Comparison of ENCODE assay signal across 24 cellular contexts in the genomic region with DNA sequence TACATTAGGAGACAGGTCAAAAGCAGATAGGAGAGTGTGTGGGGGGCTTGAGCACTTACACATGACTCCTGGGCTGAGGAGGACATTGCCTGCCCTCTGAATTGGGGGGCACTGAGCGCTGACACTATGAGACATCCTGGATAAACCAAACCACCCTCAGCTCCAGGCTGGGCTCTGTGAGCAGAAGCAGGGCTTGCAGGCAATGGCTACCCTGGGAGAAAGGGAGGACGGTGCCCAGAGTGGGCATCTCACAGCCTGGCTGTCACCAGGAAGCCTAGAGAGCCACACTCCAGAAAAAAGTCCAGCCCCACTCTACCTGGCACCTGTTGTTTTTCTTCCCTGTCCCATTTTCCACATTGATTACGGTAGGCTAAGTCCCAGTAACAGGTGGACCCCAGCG. TPM values are rescaled to one million over a fixed set of nuclear protein-coding genes. Genes with fewer than 3 reads are reported as not detected.
DNase-seq lines count a peak whose midpoint lies in the region; ATAC-seq, FAIRE-seq and TF ChIP-seq lines count a peak whose summit lies in the region.
"Had no signal": no experiment of that assay in that cellular context is flagged by ENCODE, and none has a peak within 500 bp of the region (broad histone marks: within the 10 kb centered on the region; RNA-seq: fewer than 3 reads in every experiment).

No MANE protein-coding gene starts in this region.

- no peaks in the 10 kb centered on the region for H3K9me3 Mint-ChIP-seq in activated T-cell treated with anti-CD3 and anti-CD28 coated beads, Interleukin-2, amount 50 U/mL, for 4 hours
- H3K9me3 Mint-ChIP-seq: CD4-positive, CD25-positive, alpha-beta regulatory T cell had no signal

- no peak for TF ChIP-seq POLR2A in prostate gland (IDR thresholded peaks at IDR 0.05)

- H3K4me3 ChIP-seq in BLaER1 = no peak overlapping the region
- H3K4me3 ChIP-seq in RWPE2 (ENCODE audit: severe bottlenecking) = no peak overlapping the region
- H3K4me3 ChIP-seq in kidney (ENCODE audit: low read length in 2 of 2) = no peak overlapping the region
- H3K4me3 ChIP-seq in prostate gland = no peak overlapping the region
- H3K4me3 ChIP-seq: A549 had no signal

- H3K4me1 Mint-ChIP-seq in activated T-cell treated with anti-CD3 and anti-CD28 coated beads, Interleukin-2, amount 50 U/mL, for 4 hours (ENCODE audit: low read depth) = peaks cover 25% of the 10 kb centered on the region

- TF ChIP-seq CTCF in RWPE2 (IDR thresholded peaks at IDR 0.05; ENCODE audit: poor library complexity, severe bottlenecking) (no peak), kidney (IDR thresholded peaks at IDR 0.05; ENCODE audit: borderline replicate concordance, extremely low read depth, insufficient read depth) (no peak), prostate gland (IDR thresholded peaks at IDR 0.05) (no peak)

- no peaks in the 10 kb centered on the region for H3K27me3 Mint-ChIP-seq in activated T-cell treated with anti-CD3 and anti-CD28 coated beads, Interleukin-2, amount 50 U/mL, for 4 hours (ENCODE audit: low read depth)
- H3K27me3 Mint-ChIP-seq: CD4-positive, CD25-positive, alpha-beta regulatory T cell had no signal

- H3K9ac ChIP-seq in BLaER1 = no peak overlapping the region
- no peak overlapping the region for H3K9ac ChIP-seq in kidney (ENCODE audit: low read length in 2 of 2)

- H4K20me1 ChIP-seq in BLaER1 = no peaks in the 10 kb centered on the region

- no peak overlapping the region for H3K27ac ChIP-seq in BLaER1
- no peak overlapping the region for H3K27ac ChIP-seq in RWPE2 (ENCODE audit: poor library complexity, severe bottlenecking)
- no peak overlapping the region for H3K27ac ChIP-seq in kidney (ENCODE audit: low read depth in 2 of 2, low read length in 2 of 2)
- H3K27ac ChIP-seq in prostate gland = no peak overlapping the region
- H3K27ac ChIP-seq: A549, C4-2B had no signal

- ATAC-seq in RWPE2 (ENCODE audit: low read depth) (no peak), HG03097 (IDR thresholded peaks at IDR 0.05; ENCODE audit: low FRiP score, unreplicated experiment) (no peak)
- no peak for ATAC-seq in activated T-cell treated with anti-CD3 and anti-CD28 coated beads, Interleukin-2, amount 50 U/mL, for 4 hours
- ATAC-seq: A549; CD8-positive, alpha-beta T cell had no signal

- no peak overlapping the region for H3K4me3 Mint-ChIP-seq in activated T-cell treated with anti-CD3 and anti-CD28 coated beads, Interleukin-2, amount 50 U/mL, for 4 hours
- H3K4me3 Mint-ChIP-seq: CD4-positive, CD25-positive, alpha-beta regulatory T cell; CD8-positive, alpha-beta T cell had no signal

- no peak for FAIRE-seq in kidney (lab: Jason Lieb, UNC)
- FAIRE-seq: A549, G401.6, GM12892 had no signal

- H3K9me3 ChIP-seq in BLaER1 (peaks cover 15% of the 10 kb centered on the region), RWPE2 (ENCODE audit: severe bottlenecking) (peaks cover 3% of the 10 kb centered on the region), kidney (ENCODE audit: control insufficient read depth in 1 of 2, low read length in 2 of 2) (peaks cover 0 to 6% of the 10 kb centered on the region in 2 donors), prostate gland (no peaks in the 10 kb centered on the region)
- H3K9me3 ChIP-seq: BE2C had no signal

- H3K36me3 ChIP-seq in BLaER1 (no peaks in the 10 kb centered on the region), RWPE2 (ENCODE audit: low read depth) (no peaks in the 10 kb centered on the region), kidney (ENCODE audit: control insufficient read depth in 1 of 2, insufficient read depth in 2 of 2, low read length in 2 of 2) (no peaks in the 10 kb centered on the region), prostate gland (no peaks in the 10 kb centered on the region)
- H3K36me3 ChIP-seq: BE2C had no signal

- peak; percentile 30 for DNase-seq in RWPE2 (ENCODE audit: low spot score)
- peak; percentile 49 for DNase-seq in kidney
- DNase-seq in posterior vena cava (ENCODE audit: low spot score) = peak; percentile 24
- DNase-seq in activated T-cell treated with anti-CD3 and anti-CD28 coated beads, Interleukin-2, amount 50 U/mL, for 4 hours = no peak
- DNase-seq in prostate gland (ENCODE audit: low spot score) = no peak
- no peak for DNase-seq in mucosa of gallbladder (ENCODE audit: low spot score)
- DNase-seq: 8988T; ACHN; AML-193; BE2C; Caco-2; CD4-positive, CD25-positive, alpha-beta regulatory T cell; CD8-positive, alpha-beta T cell; DMS153; DND-41; GOT3; H7; HCEC 1CT had no signal

- peak overlapping the region; percentile 54 for H3K4me2 ChIP-seq in BLaER1
- H3K4me2 ChIP-seq: A549 had no signal

- H3K4me1 ChIP-seq in BLaER1 (peaks cover 44% of the 10 kb centered on the region), RWPE2 (ENCODE audit: insufficient read depth, poor library complexity, severe bottlenecking) (no peaks in the 10 kb centered on the region), kidney (ENCODE audit: control insufficient read depth in 1 of 2, insufficient read depth in 1 of 2, low read depth in 1 of 2, low read length in 2 of 2) (no peaks in the 10 kb centered on the region), prostate gland (replicated peaks) (no peaks in the 10 kb centered on the region)
- H3K4me1 ChIP-seq: A549, BE2C, Caco-2 had no signal

- no peaks in the 10 kb centered on the region for H3K27me3 ChIP-seq in BLaER1
- H3K27me3 ChIP-seq in RWPE2 (ENCODE audit: insufficient read depth, poor library complexity, severe bottlenecking) = no peaks in the 10 kb centered on the region
- H3K27me3 ChIP-seq in prostate gland (replicated peaks; ENCODE audit: insufficient read depth) = no peaks in the 10 kb centered on the region
- H3K27me3 ChIP-seq: BE2C had no signal

- intact Hi-C loops in kidney (cut with DNase I) = no loop called here
- intact Hi-C loops in posterior vena cava (cut with DNase I) = no loop called here
- intact Hi-C loops in prostate gland (cut with DNase I) = no loop called here

- 95% methylated on average over 4 of the region's 4 CpGs for WGBS in prostate gland

- no peaks in the 10 kb centered on the region for H3K36me3 Mint-ChIP-seq in activated T-cell treated with anti-CD3 and anti-CD28 coated beads, Interleukin-2, amount 50 U/mL, for 4 hours (ENCODE audit: insufficient read depth)
- H3K36me3 Mint-ChIP-seq: CD4-positive, CD25-positive, alpha-beta regulatory T cell; CD8-positive, alpha-beta T cell had no signal

RNA-seq across cellular contexts. Expression of a gene that starts 8.2 kb away (rescaled TPM):
- total RNA-seq in kidney (123 TPM), posterior vena cava (10 to 100 TPM; 49.6 to 97.8 TPM), prostate gland (10 to 100 TPM; 16.6 to 56.5 TPM), mucosa of gallbladder (86.0 TPM)
- polyA plus RNA-seq in kidney (ENCODE audit: insufficient read depth, low read depth, low replicate concordance) = 55.5 TPM
- 10 to 100 TPM; 75.0 to 82.8 (median 81.8) TPM for total RNA-seq in activated T-cell treated with anti-CD3 and anti-CD28 coated beads, Interleukin-2, amount 50 U/mL, for 4 hours

Comparison
In these comparisons a context has a peak if more than half of its experiments do, and no peak if none do; other contexts are left out.
1. DNase-seq: peak in RWPE2 (single experiment), kidney (single experiment) and posterior vena cava (single experiment); none in activated T-cell treated with anti-CD3 and anti-CD28 coated beads, Interleukin-2, amount 50 U/mL, for 4 hours (single experiment), prostate gland (single experiment) and mucosa of gallbladder (single experiment).